Comparison of ENCODE assay signal across 10 cellular contexts in genomic region chr6:113447088-113447831, GRCh38.
DNase-seq lines count a peak whose midpoint lies in the region; ATAC-seq, FAIRE-seq and TF ChIP-seq lines count a peak whose summit lies in the region.
"Had no signal": no experiment of that assay in that cellular context is flagged by ENCODE, and none has a peak within 500 bp of the region (broad histone marks: within the 10 kb centered on the region; RNA-seq: fewer than 3 reads in every experiment).

No MANE protein-coding gene starts in this region.

- H3K9me3 ChIP-seq in mucosa of descending colon = no peaks in the 10 kb centered on the region
- H3K9me3 ChIP-seq: upper lobe of left lung had no signal

- H3K27me3 ChIP-seq in bronchial epithelial cell (ENCODE audit: control insufficient read depth, insufficient read depth, low read length) = no peaks in the 10 kb centered on the region
- H3K27me3 ChIP-seq: upper lobe of left lung had no signal

- intact Hi-C loops in mucosa of descending colon (cut with DNase I, micrococcal nuclease) = no loop called here

- H3K36me3 ChIP-seq in bronchial epithelial cell (ENCODE audit: control insufficient read depth, insufficient read depth, low read length) = no peaks in the 10 kb centered on the region
- no peaks in the 10 kb centered on the region for H3K36me3 ChIP-seq in mucosa of descending colon (ENCODE audit: low read depth)
- H3K36me3 ChIP-seq: upper lobe of left lung had no signal

- no peaks in the 10 kb centered on the region for H3K4me1 ChIP-seq in mucosa of descending colon (ENCODE audit: low read depth)

- no peak for TF ChIP-seq CTCF in bronchial epithelial cell (IDR thresholded peaks at IDR 0.05; ENCODE audit: insufficient read depth, low read length, severe bottlenecking)
- no peak for TF ChIP-seq CTCF in mucosa of descending colon (IDR thresholded peaks at IDR 0.05)

- FAIRE-seq in bronchial epithelial cell (lab: Jason Lieb, UNC) (peak; percentile 43), frontal cortex (lab: Jason Lieb, UNC) (no peak)

- DNase-seq in CD1c-positive myeloid dendritic cell (ENCODE audit: extremely low spot score) (peak; percentile 77), NCI-H69 (lab: John Stamatoyannopoulos, UW) (peak; percentile 9), bronchial epithelial cell (ENCODE audit: low read depth) (peak; percentile 96), mucosa of descending colon (peak in 1 of 3 donors; percentile 8), NCI-H1694 (lab: John Stamatoyannopoulos, UW) (no peak), DMS53 treated with DMSO at 0.1 percent for 48 hours (lab: John Stamatoyannopoulos, UW; ENCODE audit: unreplicated experiment) (no peak), frontal cortex (ENCODE audit: low spot score in 2 of 2) (no peak)
- DNase-seq: NCI-H2029 treated with DMSO at 0.1 percent for 48 hours had no signal

- ATAC-seq in mucosa of descending colon (peak; percentile 24), GM18498 (IDR thresholded peaks at IDR 0.05; ENCODE audit: unreplicated experiment) (no peak)

- H3K4me3 ChIP-seq in bronchial epithelial cell (ENCODE audit: low read depth, low read length) (no peak overlapping the region), mucosa of descending colon (no peak overlapping the region)
- H3K4me3 ChIP-seq: upper lobe of left lung had no signal

Comparison
In these comparisons a context has a peak if more than half of its experiments do, and no peak if none do; other contexts are left out.
1. DNase-seq: peak in CD1c-positive myeloid dendritic cell (single experiment), NCI-H69 (single experiment) and bronchial epithelial cell (single experiment); none in NCI-H1694 (single experiment), DMS53 treated with DMSO at 0.1 percent for 48 hours (single experiment) and frontal cortex (0 of 2).